8 cellular contexts compared by ENCODE assay signal in genomic region chr11:6481012-6481923, GRCh38. TPM values are rescaled to one million over a fixed set of nuclear protein-coding genes. Genes with fewer than 3 reads are reported as not detected.
DNase-seq lines count a peak whose midpoint lies in the region; ATAC-seq, FAIRE-seq and TF ChIP-seq lines count a peak whose summit lies in the region.

A gene with protein sequence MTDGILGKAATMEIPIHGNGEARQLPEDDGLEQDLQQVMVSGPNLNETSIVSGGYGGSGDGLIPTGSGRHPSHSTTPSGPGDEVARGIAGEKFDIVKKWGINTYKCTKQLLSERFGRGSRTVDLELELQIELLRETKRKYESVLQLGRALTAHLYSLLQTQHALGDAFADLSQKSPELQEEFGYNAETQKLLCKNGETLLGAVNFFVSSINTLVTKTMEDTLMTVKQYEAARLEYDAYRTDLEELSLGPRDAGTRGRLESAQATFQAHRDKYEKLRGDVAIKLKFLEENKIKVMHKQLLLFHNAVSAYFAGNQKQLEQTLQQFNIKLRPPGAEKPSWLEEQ (minus strand): TSS chr11:6481331. CDS start chr11:6480421, 910 bp downstream.
A gene with protein sequence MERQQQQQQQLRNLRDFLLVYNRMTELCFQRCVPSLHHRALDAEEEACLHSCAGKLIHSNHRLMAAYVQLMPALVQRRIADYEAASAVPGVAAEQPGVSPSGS (plus strand): TSS chr11:6481501. CDS start chr11:6481517, 16 bp downstream.

- peak within 1 kb of the TSS; percentile 92 for H3K4me3 ChIP-seq in Loucy (ENCODE audit: low read length, poor library complexity, severe bottlenecking)

- ATAC-seq in natural killer cell = peak; percentile 92 to 98 (median 96)

- peak; percentile 98 for DNase-seq in EL
- peak; percentile 100 for DNase-seq in H54 (ENCODE audit: insufficient read length, low spot score)
- DNase-seq in activated T-helper 9 cell treated with anti-CD3 and anti-CD28 coated beads, Interleukin-2, amount 50 U/mL, for 16 hours (ENCODE audit: low read depth) = peak; percentile 96
- DNase-seq in fibroblast of peridontal ligament (ENCODE audit: extremely low read depth) = peak; percentile 98
- peak; percentile 95 for DNase-seq in natural killer cell
- peak; percentile 98 for DNase-seq in stimulated activated naive CD4-positive, alpha-beta T cell treated with Interleukin-2 at 50 U/mL for 16 hours (lab: John Stamatoyannopoulos, UW)

- H3K27ac Mint-ChIP-seq in natural killer cell = peak within 1 kb of the TSS; percentile 95 to 99

- peaks cover 33% of the 10 kb centered on the region for H3K4me1 ChIP-seq in Loucy (ENCODE audit: insufficient read depth, low read length, poor library complexity, severe bottlenecking)

- H3K9me2 ChIP-seq in Loucy (replicated peaks; ENCODE audit: low read depth, low read length) = no peaks in the 10 kb centered on the region

- TF ChIP-seq CTCF in Loucy (conservative IDR thresholded peaks at IDR 0.05; ENCODE audit: low read length) = no peak
- no peak for TF ChIP-seq CTCF in natural killer cell (IDR thresholded peaks at IDR 0.05)

- no peaks in the 10 kb centered on the region for H3K9me3 Mint-ChIP-seq in natural killer cell

- peak within 1 kb of the TSS; percentile 96 for H3K4me2 ChIP-seq in Loucy (ENCODE audit: low read depth, low read length, poor library complexity, severe bottlenecking)

- H3K9ac ChIP-seq in Loucy (ENCODE audit: low read depth, low read length, poor library complexity, severe bottlenecking) = peak within 1 kb of the TSS; percentile 85

- peak; percentile 94 for TF ChIP-seq POLR2A in H54 (IDR thresholded peaks at IDR 0.05; ENCODE audit: low read depth, low read length)
- TF ChIP-seq POLR2A in Raji (IDR thresholded peaks at IDR 0.05; ENCODE audit: insufficient read depth, low read depth, low read length) = peak; percentile 97

- no peaks in the 10 kb centered on the region for H3K9me3 ChIP-seq in Loucy (ENCODE audit: insufficient read depth, low read depth, low read length)

- H3K36me3 ChIP-seq in Loucy (ENCODE audit: insufficient read depth, low read length) = peaks cover 5% of the 10 kb centered on the region; the same call in 1 of the 2 replicates

- peak within 1 kb of the TSS; percentile 81 for H2AFZ ChIP-seq in Loucy (ENCODE audit: low read length)

- peaks cover under 1% of the 10 kb centered on the region; the same call in 1 of the 2 replicates for H3F3A ChIP-seq in Loucy (ENCODE audit: low read depth)

- peak; percentile 86 for FAIRE-seq in H54 (lab: Jason Lieb, UNC)

- peaks cover 32 to 37% of the 10 kb centered on the region in 2 donors for H3K4me1 Mint-ChIP-seq in natural killer cell

- intact Hi-C loops in natural killer cell (cut with micrococcal nuclease) = loop anchor here (1.0 to 5.0 kb wide), 6 partner anchors 91 to 794 kb away; partner anchors contain the start of genes FHIP1B, MRPL17, SMPD1 and TRIM22

- peak within 1 kb of the TSS; percentile 91 for H3K4me3 Mint-ChIP-seq in natural killer cell

- peaks cover 57% of the 10 kb centered on the region for H3K79me2 ChIP-seq in Loucy (ENCODE audit: insufficient read depth, low read length)

- no peaks in the 10 kb centered on the region for H3K27me3 ChIP-seq in Loucy (ENCODE audit: insufficient read depth, low read length, poor library complexity, severe bottlenecking)

- H3K36me3 Mint-ChIP-seq in natural killer cell = no peaks in the 10 kb centered on the region

- no peaks in the 10 kb centered on the region for H3K27me3 Mint-ChIP-seq in natural killer cell (ENCODE audit: low read depth in 2 of 2)

- peaks cover 33% of the 10 kb centered on the region for H4K20me1 ChIP-seq in Loucy (ENCODE audit: insufficient read depth, low read length, poor library complexity, severe bottlenecking)

RNA-seq across cellular contexts. Expression of the first gene that starts in this region (rescaled TPM):
- 10 to 100 TPM; 44.7 to 62.3 (median 51.4) TPM for total RNA-seq in natural killer cell

RNA-seq across cellular contexts. Expression of the second gene that starts in this region (rescaled TPM):
- 10 to 100 TPM; 69.6 to 92.8 (median 71.4) TPM for total RNA-seq in natural killer cell

Comparison
In these comparisons a context has a peak if more than half of its experiments do, and no peak if none do; other contexts are left out.
1. Peak in every context shown above with its lines: DNase-seq, ATAC-seq and H3K4me3 ChIP-seq.